Comparison of ENCODE assay signal across 10 cellular contexts in the genomic region with DNA sequence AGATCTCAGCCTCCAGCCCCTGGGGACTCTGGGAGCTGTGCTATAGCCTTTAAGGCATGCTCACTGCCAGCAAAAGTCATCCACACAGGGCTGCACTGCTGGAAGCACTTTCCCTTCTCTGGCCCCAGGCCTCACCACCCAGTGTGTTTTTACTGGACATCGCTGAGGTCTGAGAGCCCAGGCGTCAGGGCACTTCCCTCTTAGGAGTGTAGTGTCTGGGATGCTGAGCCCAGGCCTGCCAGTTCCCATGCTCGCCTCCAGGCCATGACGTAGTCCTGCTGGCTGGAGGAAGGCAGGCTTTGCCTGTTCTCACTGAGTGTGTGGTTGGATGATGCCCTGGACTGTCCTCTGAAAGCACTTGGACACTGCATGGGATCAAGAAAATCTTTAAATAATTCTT.
A peak's percentile ranks its signal among the peaks of the same experiment; 100 is the strongest.
DNase-seq lines count a peak whose midpoint lies in the region; ATAC-seq and TF ChIP-seq lines count a peak whose summit lies in the region.
"Had no signal": no experiment of that assay in that cellular context is flagged by ENCODE, and none has a peak within 500 bp of the region (broad histone marks: within the 10 kb centered on the region; RNA-seq: fewer than 3 reads in every experiment).

No MANE protein-coding gene starts in this region.

- peak overlapping the region; percentile 87 for H3K27ac ChIP-seq in SJSA1
- peak overlapping the region; percentile 25 for H3K27ac ChIP-seq in muscle layer of colon (ENCODE audit: low read depth, low read length)
- H3K27ac ChIP-seq in aorta (ENCODE audit: low read depth in 1 of 2, low read length in 2 of 2), result peak overlapping the region in 1 of 2 donors; percentile 74

- peaks cover 7% of the 10 kb centered on the region for H3K9me3 Mint-ChIP-seq in activated naive CD8-positive, alpha-beta T cell treated with anti-CD3 and anti-CD28 coated beads, Interleukin-2, amount 50 U/mL, for 24 hours

- H3K9me3 ChIP-seq in SJSA1 (replicated peaks), result no peaks in the 10 kb centered on the region
- no peaks in the 10 kb centered on the region for H3K9me3 ChIP-seq in muscle layer of colon (ENCODE audit: low read length)
- H3K9me3 ChIP-seq in aorta (ENCODE audit: control insufficient read depth, low read length), result no peaks in the 10 kb centered on the region

- peaks cover 2% of the 10 kb centered on the region for H3K4me1 Mint-ChIP-seq in activated naive CD8-positive, alpha-beta T cell treated with anti-CD3 and anti-CD28 coated beads, Interleukin-2, amount 50 U/mL, for 24 hours

- no peak for TF ChIP-seq CTCF in fibroblast of pulmonary artery (IDR thresholded peaks at IDR 0.05; ENCODE audit: low read length, missing control alignments)

- H3K9ac ChIP-seq in muscle layer of colon (ENCODE audit: low read length), result no peak overlapping the region

- no peaks in the 10 kb centered on the region for H3K36me3 Mint-ChIP-seq in activated naive CD8-positive, alpha-beta T cell treated with anti-CD3 and anti-CD28 coated beads, Interleukin-2, amount 50 U/mL, for 24 hours (ENCODE audit: low read depth)

- H3K4me3 Mint-ChIP-seq in activated naive CD8-positive, alpha-beta T cell treated with anti-CD3 and anti-CD28 coated beads, Interleukin-2, amount 50 U/mL, for 24 hours, result no peak overlapping the region

- H3K27ac Mint-ChIP-seq in activated naive CD8-positive, alpha-beta T cell treated with anti-CD3 and anti-CD28 coated beads, Interleukin-2, amount 50 U/mL, for 24 hours, result no peak overlapping the region

- no peak overlapping the region for H3K4me3 ChIP-seq in SJSA1
- H3K4me3 ChIP-seq in fibroblast of pulmonary artery (replicated peaks; ENCODE audit: low read depth, low read length), result no peak overlapping the region
- H3K4me3 ChIP-seq in muscle layer of colon (ENCODE audit: low read depth in 1 of 2, low read length in 2 of 2), result no peak overlapping the region
- H3K4me3 ChIP-seq in aorta (ENCODE audit: low read length in 2 of 2), result no peak overlapping the region

- 6 to 8% methylated on average over 4 of the region's 4 CpGs for WGBS in aorta, 2 donors

- H3K36me3 ChIP-seq in SJSA1, result no peaks in the 10 kb centered on the region
- no peaks in the 10 kb centered on the region for H3K36me3 ChIP-seq in muscle layer of colon (ENCODE audit: insufficient read depth, low read length)
- H3K36me3 ChIP-seq in aorta (ENCODE audit: control insufficient read depth in 1 of 2, insufficient read depth in 2 of 2, low read length in 1 of 2), result peaks cover 0 to 2% of the 10 kb centered on the region in 2 donors

- ATAC-seq in aorta (ENCODE audit: low FRiP score) (peak; percentile 96), HG02571 (IDR thresholded peaks at IDR 0.05; ENCODE audit: unreplicated experiment) (no peak)
- no peak for ATAC-seq in activated naive CD8-positive, alpha-beta T cell treated with anti-CD3 and anti-CD28 coated beads, Interleukin-2, amount 50 U/mL, for 24 hours

- H3K27me3 ChIP-seq in SJSA1 (replicated peaks), result no peaks in the 10 kb centered on the region
- no peaks in the 10 kb centered on the region for H3K27me3 ChIP-seq in muscle layer of colon (ENCODE audit: control insufficient read depth in 1 of 2, insufficient read depth in 2 of 2, low read length in 2 of 2)
- H3K27me3 ChIP-seq in aorta (ENCODE audit: control insufficient read depth in 1 of 2, insufficient read depth in 2 of 2, low read length in 1 of 2), result no peaks in the 10 kb centered on the region

- peak; percentile 90 to 92 for DNase-seq in SJSA1 (ENCODE audit: low read depth in 1 of 2, low spot score in 2 of 2)
- peak; percentile 85 for DNase-seq in fibroblast of pulmonary artery (ENCODE audit: low read depth)
- peak; percentile 92 for DNase-seq in aorta
- no peak for DNase-seq in activated naive CD8-positive, alpha-beta T cell treated with anti-CD3 and anti-CD28 coated beads, Interleukin-2, amount 50 U/mL, for 24 hours
- no peak for DNase-seq in NCI-H2171 treated with DMSO at 0.1 percent for 48 hours (lab: John Stamatoyannopoulos, UW)
- DNase-seq: activated CD4-positive, alpha-beta T cell treated with anti-CD3 and anti-CD28 coated beads, Interleukin-2, amount 50 U/mL, for 4 hours; DMS153; SW 1271 had no signal

- intact Hi-C loops in aorta (cut with DNase I), result no loop called here

- H3K4me1 ChIP-seq in SJSA1 (replicated peaks) (peaks cover 56% of the 10 kb centered on the region), muscle layer of colon (ENCODE audit: insufficient read depth, low read length) (peaks cover 35% of the 10 kb centered on the region), aorta (ENCODE audit: control insufficient read depth in 1 of 2, insufficient read depth in 2 of 2, low read length in 2 of 2) (peaks cover 7 to 16% of the 10 kb centered on the region in 2 donors)

- H3K27me3 Mint-ChIP-seq in activated naive CD8-positive, alpha-beta T cell treated with anti-CD3 and anti-CD28 coated beads, Interleukin-2, amount 50 U/mL, for 24 hours, result peaks cover 14% of the 10 kb centered on the region

Comparison
In these comparisons a context has a peak if more than half of its experiments do, and no peak if none do; other contexts are left out.
1. DNase-seq: peak in SJSA1 (2 of 2), fibroblast of pulmonary artery (single experiment) and aorta (2 of 2); none in activated naive CD8-positive, alpha-beta T cell treated with anti-CD3 and anti-CD28 coated beads, Interleukin-2, amount 50 U/mL, for 24 hours (single experiment) and NCI-H2171 treated with DMSO at 0.1 percent for 48 hours (single experiment).